In the genomic region with DNA sequence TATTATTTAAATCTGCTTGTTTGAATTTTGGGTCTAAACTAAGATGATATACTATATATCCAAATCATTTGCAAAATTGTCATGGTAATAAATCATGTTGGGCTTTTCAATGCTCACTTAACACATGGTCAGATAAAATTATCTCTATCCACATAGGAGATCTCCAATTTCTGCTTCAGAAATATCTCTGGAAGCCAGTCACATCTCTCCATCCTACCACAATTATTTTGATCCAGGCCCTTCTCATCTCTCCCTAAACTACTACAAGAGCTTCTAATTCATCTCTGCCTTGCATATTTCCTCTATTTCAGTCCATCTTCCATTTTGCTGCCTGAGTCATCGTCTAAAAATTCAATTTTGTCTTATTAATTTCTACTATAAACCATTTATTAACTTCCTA, we compare ENCODE assay signal across 14 cellular contexts. TPM values are rescaled to one million over a fixed set of nuclear protein-coding genes. Genes with fewer than 3 reads are reported as not detected.
A peak's percentile ranks its signal among the peaks of the same experiment; 100 is the strongest.
DNase-seq lines count a peak whose midpoint lies in the region; TF ChIP-seq lines count a peak whose summit lies in the region.
"Had no signal": no experiment of that assay in that cellular context is flagged by ENCODE, and none has a peak within 500 bp of the region (broad histone marks: within the 10 kb centered on the region; RNA-seq: fewer than 3 reads in every experiment).

No MANE protein-coding gene starts in this region.

- TF ChIP-seq CTCF in astrocyte of the spinal cord (IDR thresholded peaks at IDR 0.05; ENCODE audit: low read depth, low read length) (no peak), smooth muscle cell (IDR thresholded peaks at IDR 0.05; ENCODE audit: borderline replicate concordance, insufficient read depth, poor library complexity, severe bottlenecking) (no peak)

- H4K20me1 ChIP-seq in smooth muscle cell (ENCODE audit: low read depth) = no peaks in the 10 kb centered on the region
- H4K20me1 ChIP-seq: BLaER1 treated with 17β-estradiol and CSF1 and Interleukin-3, amounts not matched to agents 10 nM and 100 nM had no signal

- H3K4me3 ChIP-seq in astrocyte of the spinal cord (ENCODE audit: low read depth, low read length) (peak overlapping the region; percentile 17), smooth muscle cell (peak overlapping the region; percentile 58)
- H3K4me3 ChIP-seq: BLaER1 treated with 17β-estradiol and CSF1 and Interleukin-3, amounts not matched to agents 10 nM and 100 nM had no signal

- in situ Hi-C loops in astrocyte of the spinal cord (cut with HindIII; ENCODE audit: low sequenced_read_pairs) = no loop called here

- H3K27ac ChIP-seq in layer of hippocampus (ENCODE audit: low read depth, low read length) = peak overlapping the region; percentile 16
- peak overlapping the region; percentile 91 for H3K27ac ChIP-seq in smooth muscle cell (ENCODE audit: low read depth)
- H3K27ac ChIP-seq: BLaER1 treated with 17β-estradiol and CSF1 and Interleukin-3, amounts not matched to agents 10 nM and 100 nM had no signal

- peaks cover 4% of the 10 kb centered on the region for H3K36me3 ChIP-seq in smooth muscle cell (ENCODE audit: low read depth)
- H3K36me3 ChIP-seq: BLaER1 treated with 17β-estradiol and CSF1 and Interleukin-3, amounts not matched to agents 10 nM and 100 nM had no signal

- H2AFZ ChIP-seq in smooth muscle cell (ENCODE audit: low read depth) = no peak overlapping the region

- 91% methylated on average over 1 of the region's 1 CpG for WGBS in smooth muscle cell (ENCODE audit: low lambda C conversion rate)

- H3K9me3 ChIP-seq in smooth muscle cell (replicated peaks; ENCODE audit: low read depth) = no peaks in the 10 kb centered on the region
- H3K9me3 ChIP-seq: BLaER1 treated with 17β-estradiol and CSF1 and Interleukin-3, amounts not matched to agents 10 nM and 100 nM had no signal

- peaks cover 81% of the 10 kb centered on the region for H3K79me2 ChIP-seq in smooth muscle cell (ENCODE audit: low read depth)

- H3K4me1 ChIP-seq in smooth muscle cell (ENCODE audit: low read depth) = peaks cover 35% of the 10 kb centered on the region

- peak overlapping the region; percentile 70 for H3K9ac ChIP-seq in smooth muscle cell (ENCODE audit: low read depth)
- H3K9ac ChIP-seq: BLaER1 treated with 17β-estradiol and CSF1 and Interleukin-3, amounts not matched to agents 10 nM and 100 nM had no signal

- H3K4me2 ChIP-seq in smooth muscle cell = peak overlapping the region; percentile 90
- H3K4me2 ChIP-seq: BLaER1 treated with 17β-estradiol and CSF1 and Interleukin-3, amounts not matched to agents 10 nM and 100 nM had no signal

- H3K27me3 ChIP-seq in layer of hippocampus (ENCODE audit: control insufficient read depth, insufficient read depth, low read length) (no peaks in the 10 kb centered on the region), smooth muscle cell (ENCODE audit: low read depth) (no peaks in the 10 kb centered on the region)
- H3K27me3 ChIP-seq: BLaER1 treated with 17β-estradiol and CSF1 and Interleukin-3, amounts not matched to agents 10 nM and 100 nM had no signal

- peaks cover 23% of the 10 kb centered on the region for H3F3A ChIP-seq in smooth muscle cell (ENCODE audit: low read depth)

- DNase-seq in EH (ENCODE audit: low read depth) (peak; percentile 28), astrocyte of the spinal cord (ENCODE audit: low read depth, low spot score) (no peak), smooth muscle cell (lab: John Stamatoyannopoulos, UW; ENCODE audit: unreplicated experiment) (no peak), NCI-H1694 (lab: John Stamatoyannopoulos, UW) (no peak), DMS 273 treated with DMSO at 0.1 percent for 48 hours (lab: John Stamatoyannopoulos, UW) (no peak), inferior parietal cortex (ENCODE audit: extremely low spot score) (no peak)
- no peak for DNase-seq in activated CD4-positive, CD25-positive, alpha-beta regulatory T cell treated with anti-CD3 and anti-CD28 coated beads, Interleukin-2, amount 50 U/mL, for 72 hours
- DNase-seq: activated CD4-positive, alpha-beta T cell treated with anti-CD3 and anti-CD28 coated beads for 4 hours; activated T-cell treated with anti-CD3 and anti-CD28 coated beads, Interleukin-2, amount 50 U/mL, for 4 hours; trophoblast cell had no signal

RNA-seq across cellular contexts. Expression of gene DCN, which starts 3.8 kb away (rescaled TPM):
- 1,657 and 1,844 TPM in 2 replicates for total RNA-seq in smooth muscle cell
- 1,043 and 1,354 TPM in 2 replicates for polyA plus RNA-seq in smooth muscle cell
- total RNA-seq: T-helper 2 cell treated with Interferon-gamma antibody and Interleukin-4, amounts not matched to agents 100 ng/mL and 5 ng/mL, for 36 hours had no signal
- polyA plus RNA-seq: neural cell had no signal
